15 cellular contexts compared by ENCODE assay signal in the genomic region with DNA sequence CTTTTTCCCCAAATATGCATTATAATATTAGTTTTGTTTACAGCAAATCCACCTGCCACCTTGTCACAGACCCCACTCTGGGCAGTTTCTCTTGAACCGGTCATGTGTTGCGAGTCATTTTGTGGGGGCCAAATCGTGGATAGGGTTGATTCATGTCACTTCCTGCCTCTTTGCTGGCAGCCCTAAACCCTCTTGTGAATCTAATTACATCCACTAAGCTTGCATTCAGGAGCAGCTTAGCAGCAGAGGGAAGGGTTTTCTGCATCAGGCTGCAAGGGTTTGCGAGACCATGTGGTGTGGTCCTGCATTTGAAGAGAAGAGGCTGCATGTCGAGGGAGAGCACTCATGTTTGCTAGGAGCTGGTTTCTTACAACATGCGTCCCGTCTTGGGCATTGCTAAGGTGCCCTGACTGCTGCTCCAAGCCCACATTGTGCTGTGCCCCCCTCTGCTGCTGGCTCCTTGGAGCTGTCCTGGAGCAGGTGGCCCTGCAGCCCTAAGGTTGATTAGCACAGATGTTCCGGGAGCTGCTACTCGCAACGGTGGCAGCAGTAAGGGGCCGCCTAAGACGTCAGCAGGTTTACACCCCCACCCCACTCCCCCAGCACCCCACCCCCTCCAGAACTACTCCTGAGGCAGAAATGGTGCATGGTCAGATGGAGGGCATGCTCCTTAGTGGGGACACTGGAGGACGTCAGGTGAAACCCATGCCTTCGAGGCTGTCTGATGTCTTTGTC.
DNase-seq lines count a peak whose midpoint lies in the region; ATAC-seq and TF ChIP-seq lines count a peak whose summit lies in the region.
"Had no signal": no experiment of that assay in that cellular context is flagged by ENCODE, and none has a peak within 500 bp of the region (broad histone marks: within the 10 kb centered on the region; RNA-seq: fewer than 3 reads in every experiment).

No MANE protein-coding gene starts in this region.

- no peak overlapping the region for H3K27ac ChIP-seq in left lung
- H3K27ac ChIP-seq: right atrium auricular region, RWPE1, thyroid gland had no signal

- peaks cover 0 to 9% of the 10 kb centered on the region in 2 donors for H3K4me1 ChIP-seq in left lung
- H3K4me1 ChIP-seq: right atrium auricular region, thyroid gland had no signal

- DNase-seq in EL (peak; percentile 13), NCI-H1105 (lab: John Stamatoyannopoulos, UW) (peak; percentile 66), NCI-H82 treated with DMSO at 0.1 percent for 48 hours (lab: John Stamatoyannopoulos, UW; ENCODE audit: unreplicated experiment) (peak; percentile 83), mesenteric fat pad (ENCODE audit: low spot score) (peak; percentile 51), H4 (ENCODE audit: low spot score) (no peak), left lung (no peak), lower leg skin (ENCODE audit: low spot score in 2 of 2) (no peak)
- DNase-seq: activated CD4-positive, alpha-beta T cell treated with anti-CD3 and anti-CD28 coated beads, Interleukin-2, amount 50 U/mL, for 1 hour; activated CD8-positive, alpha-beta memory T cell treated with anti-CD3 and anti-CD28 coated beads, Interleukin-2, amount 50 U/mL, for 48 hours; activated gamma-delta T cell treated with Interleukin-2 at 50 U/mL for 16 hours; thyroid gland had no signal

- H3K4me3 ChIP-seq in left lung, result no peak overlapping the region
- H3K4me3 ChIP-seq in lower leg skin (ENCODE audit: low read depth, poor library complexity, severe bottlenecking), result no peak overlapping the region
- H3K4me3 ChIP-seq: right atrium auricular region, thyroid gland had no signal

- H3K9me3 ChIP-seq in left lung, result no peaks in the 10 kb centered on the region
- H3K9me3 ChIP-seq: right atrium auricular region, thyroid gland had no signal

- TF ChIP-seq CTCF in left lung (IDR thresholded peaks at IDR 0.05) (no peak), lower leg skin (IDR thresholded peaks at IDR 0.05) (no peak)

- ATAC-seq in GM21786 (IDR thresholded peaks at IDR 0.05; ENCODE audit: unreplicated experiment) (no peak), left lung (no peak)
- ATAC-seq: stimulated activated memory B cell treated with anti-CD40 and anti-IgM and Interleukin-4, amounts not matched to agents 10 μg/mL and 1 μg/mL and 100 μg/mL, for 72 hours had no signal

- no peaks in the 10 kb centered on the region for H3K27me3 ChIP-seq in left lung
- H3K27me3 ChIP-seq: right atrium auricular region, thyroid gland had no signal

- TF ChIP-seq POLR2A in lower leg skin (IDR thresholded peaks at IDR 0.05), result no peak

- no peaks in the 10 kb centered on the region for H3K36me3 ChIP-seq in left lung
- H3K36me3 ChIP-seq: right atrium auricular region, thyroid gland had no signal

- intact Hi-C loops in left lung (cut with DNase I) (no loop called here), lower leg skin (cut with DNase I; ENCODE audit: low total_unique reads) (no loop called here)

- WGBS in lower leg skin, 2 donors, result 65 to 70% methylated on average over 12 to 14 of the region's 14 CpGs

Comparison
In these comparisons a context has a peak if more than half of its experiments do, and no peak if none do; other contexts are left out.
1. DNase-seq: peak in EL (single experiment), NCI-H1105 (single experiment), NCI-H82 treated with DMSO at 0.1 percent for 48 hours (single experiment) and mesenteric fat pad (single experiment); none in H4 (single experiment), left lung (0 of 2) and lower leg skin (0 of 2).